ENCODE assay signal across 1 cellular context in the genomic region with DNA sequence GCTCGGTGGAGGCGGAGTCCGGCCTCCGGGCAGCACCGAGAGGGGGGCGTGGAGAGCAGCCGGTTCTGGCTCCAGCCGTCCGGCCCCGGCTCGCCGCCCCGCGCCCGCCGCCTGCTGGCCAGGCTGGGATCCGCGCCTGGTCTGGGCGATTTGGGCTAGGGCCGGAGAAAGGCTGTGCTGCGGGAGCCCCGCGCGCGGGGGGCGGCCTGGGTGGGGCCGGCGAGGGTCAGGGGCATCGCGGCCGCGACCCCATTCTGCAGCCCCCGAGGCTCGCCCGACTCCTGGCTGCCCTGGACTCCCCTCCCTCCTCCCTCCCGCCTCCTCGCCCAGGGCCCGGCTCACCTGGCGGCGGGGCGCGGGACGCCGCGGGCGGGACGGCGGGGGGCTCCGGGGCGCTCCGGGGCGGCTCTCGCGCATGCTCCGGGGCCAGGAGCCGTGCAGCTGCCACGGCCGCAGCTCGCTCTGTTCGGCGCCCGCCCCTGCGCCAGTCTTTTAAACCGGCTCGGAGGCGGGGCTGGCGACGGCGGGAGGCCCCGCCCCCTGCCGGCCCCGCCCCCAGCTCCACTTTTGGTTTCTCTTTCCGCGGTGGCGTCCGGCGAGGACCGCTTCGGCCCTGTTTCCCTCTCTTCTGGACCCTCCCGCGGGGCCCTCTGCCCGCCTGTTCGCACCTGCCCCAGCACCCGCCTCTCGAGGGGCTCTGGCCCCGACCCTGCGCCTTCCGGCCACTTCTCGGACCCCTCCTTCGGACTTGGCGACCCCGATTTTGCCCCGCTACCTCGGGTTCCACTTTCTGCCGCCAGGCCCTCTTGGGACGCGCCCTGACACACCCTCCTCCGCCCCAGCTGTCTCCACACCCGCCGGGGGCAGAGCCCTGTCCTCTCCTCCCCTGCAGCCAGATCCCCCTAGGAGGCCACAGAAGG.
A peak's percentile ranks its signal among the peaks of the same experiment; 100 is the strongest.
TF ChIP-seq lines count a peak whose summit lies in the region.

A gene with protein sequence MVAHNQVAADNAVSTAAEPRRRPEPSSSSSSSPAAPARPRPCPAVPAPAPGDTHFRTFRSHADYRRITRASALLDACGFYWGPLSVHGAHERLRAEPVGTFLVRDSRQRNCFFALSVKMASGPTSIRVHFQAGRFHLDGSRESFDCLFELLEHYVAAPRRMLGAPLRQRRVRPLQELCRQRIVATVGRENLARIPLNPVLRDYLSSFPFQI (minus strand): TSS at position 468 of the 920 bp plus-strand sequence. CDS start 726 bp downstream, outside the sequence.

TF ChIP-seq in HepG2, 621 proteins besides CTCF, POLR2A, EP300 and RAD21 (continued from another document and continues in another):
- TF ChIP-seq, protein P1, sequence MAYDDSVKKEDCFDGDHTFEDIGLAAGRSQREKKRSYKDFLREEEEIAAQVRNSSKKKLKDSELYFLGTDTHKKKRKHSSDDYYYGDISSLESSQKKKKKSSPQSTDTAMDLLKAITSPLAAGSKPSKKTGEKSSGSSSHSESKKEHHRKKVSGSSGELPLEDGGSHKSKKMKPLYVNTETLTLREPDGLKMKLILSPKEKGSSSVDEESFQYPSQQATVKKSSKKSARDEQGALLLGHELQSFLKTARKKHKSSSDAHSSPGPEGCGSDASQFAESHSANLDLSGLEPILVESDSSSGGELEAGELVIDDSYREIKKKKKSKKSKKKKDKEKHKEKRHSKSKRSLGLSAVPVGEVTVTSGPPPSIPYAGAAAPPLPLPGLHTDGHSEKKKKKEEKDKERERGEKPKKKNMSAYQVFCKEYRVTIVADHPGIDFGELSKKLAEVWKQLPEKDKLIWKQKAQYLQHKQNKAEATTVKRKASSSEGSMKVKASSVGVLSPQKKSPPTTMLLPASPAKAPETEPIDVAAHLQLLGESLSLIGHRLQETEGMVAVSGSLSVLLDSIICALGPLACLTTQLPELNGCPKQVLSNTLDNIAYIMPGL (CRISPR knock-in tag; IDR thresholded peaks at IDR 0.05; ENCODE audit: borderline replicate concordance in 1 of 2, low read depth in 1 of 2): peak; percentile 86 to 88
- TF ChIP-seq, protein P2, sequence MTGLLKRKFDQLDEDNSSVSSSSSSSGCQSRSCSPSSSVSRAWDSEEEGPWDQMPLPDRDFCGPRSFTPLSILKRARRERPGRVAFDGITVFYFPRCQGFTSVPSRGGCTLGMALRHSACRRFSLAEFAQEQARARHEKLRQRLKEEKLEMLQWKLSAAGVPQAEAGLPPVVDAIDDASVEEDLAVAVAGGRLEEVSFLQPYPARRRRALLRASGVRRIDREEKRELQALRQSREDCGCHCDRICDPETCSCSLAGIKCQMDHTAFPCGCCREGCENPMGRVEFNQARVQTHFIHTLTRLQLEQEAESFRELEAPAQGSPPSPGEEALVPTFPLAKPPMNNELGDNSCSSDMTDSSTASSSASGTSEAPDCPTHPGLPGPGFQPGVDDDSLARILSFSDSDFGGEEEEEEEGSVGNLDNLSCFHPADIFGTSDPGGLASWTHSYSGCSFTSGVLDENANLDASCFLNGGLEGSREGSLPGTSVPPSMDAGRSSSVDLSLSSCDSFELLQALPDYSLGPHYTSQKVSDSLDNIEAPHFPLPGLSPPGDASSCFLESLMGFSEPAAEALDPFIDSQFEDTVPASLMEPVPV (CRISPR knock-in tag; IDR thresholded peaks at IDR 0.05): peak; percentile 87
- TF ChIP-seq HMG20B (CRISPR knock-in tag; conservative IDR thresholded peaks at IDR 0.05): 0 out of 2 replicates have a peak, but pooled peaks have one; percentile 27
- TF ChIP-seq ZNF460 (CRISPR knock-in tag; IDR thresholded peaks at IDR 0.05; ENCODE audit: borderline replicate concordance): no peak
- TF ChIP-seq SP4 (CRISPR knock-in tag; IDR thresholded peaks at IDR 0.05): peak; percentile 89
- TF ChIP-seq, protein P3, sequence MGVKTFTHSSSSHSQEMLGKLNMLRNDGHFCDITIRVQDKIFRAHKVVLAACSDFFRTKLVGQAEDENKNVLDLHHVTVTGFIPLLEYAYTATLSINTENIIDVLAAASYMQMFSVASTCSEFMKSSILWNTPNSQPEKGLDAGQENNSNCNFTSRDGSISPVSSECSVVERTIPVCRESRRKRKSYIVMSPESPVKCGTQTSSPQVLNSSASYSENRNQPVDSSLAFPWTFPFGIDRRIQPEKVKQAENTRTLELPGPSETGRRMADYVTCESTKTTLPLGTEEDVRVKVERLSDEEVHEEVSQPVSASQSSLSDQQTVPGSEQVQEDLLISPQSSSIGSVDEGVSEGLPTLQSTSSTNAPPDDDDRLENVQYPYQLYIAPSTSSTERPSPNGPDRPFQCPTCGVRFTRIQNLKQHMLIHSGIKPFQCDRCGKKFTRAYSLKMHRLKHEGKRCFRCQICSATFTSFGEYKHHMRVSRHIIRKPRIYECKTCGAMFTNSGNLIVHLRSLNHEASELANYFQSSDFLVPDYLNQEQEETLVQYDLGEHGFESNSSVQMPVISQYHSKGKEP (CRISPR knock-in tag; IDR thresholded peaks at IDR 0.05): no peak
- TF ChIP-seq, protein P4, sequence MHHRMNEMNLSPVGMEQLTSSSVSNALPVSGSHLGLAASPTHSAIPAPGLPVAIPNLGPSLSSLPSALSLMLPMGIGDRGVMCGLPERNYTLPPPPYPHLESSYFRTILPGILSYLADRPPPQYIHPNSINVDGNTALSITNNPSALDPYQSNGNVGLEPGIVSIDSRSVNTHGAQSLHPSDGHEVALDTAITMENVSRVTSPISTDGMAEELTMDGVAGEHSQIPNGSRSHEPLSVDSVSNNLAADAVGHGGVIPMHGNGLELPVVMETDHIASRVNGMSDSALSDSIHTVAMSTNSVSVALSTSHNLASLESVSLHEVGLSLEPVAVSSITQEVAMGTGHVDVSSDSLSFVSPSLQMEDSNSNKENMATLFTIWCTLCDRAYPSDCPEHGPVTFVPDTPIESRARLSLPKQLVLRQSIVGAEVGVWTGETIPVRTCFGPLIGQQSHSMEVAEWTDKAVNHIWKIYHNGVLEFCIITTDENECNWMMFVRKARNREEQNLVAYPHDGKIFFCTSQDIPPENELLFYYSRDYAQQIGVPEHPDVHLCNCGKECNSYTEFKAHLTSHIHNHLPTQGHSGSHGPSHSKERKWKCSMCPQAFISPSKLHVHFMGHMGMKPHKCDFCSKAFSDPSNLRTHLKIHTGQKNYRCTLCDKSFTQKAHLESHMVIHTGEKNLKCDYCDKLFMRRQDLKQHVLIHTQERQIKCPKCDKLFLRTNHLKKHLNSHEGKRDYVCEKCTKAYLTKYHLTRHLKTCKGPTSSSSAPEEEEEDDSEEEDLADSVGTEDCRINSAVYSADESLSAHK (CRISPR knock-in tag; IDR thresholded peaks at IDR 0.05; ENCODE audit: borderline replicate concordance): no peak
- peak; percentile 20; the same call in 1 of the 2 replicates for TF ChIP-seq BORCS8-MEF2B (CRISPR knock-in tag; IDR thresholded peaks at IDR 0.05)
- peak; percentile 88 for TF ChIP-seq KMT2A (CRISPR knock-in tag; IDR thresholded peaks at IDR 0.05)
- TF ChIP-seq MATR3 (CRISPR knock-in tag; IDR thresholded peaks at IDR 0.05): no peak
- peak; percentile 44; the same call in 1 of the 2 replicates for TF ChIP-seq HMG20A (CRISPR knock-in tag; IDR thresholded peaks at IDR 0.05; ENCODE audit: borderline replicate concordance)
- TF ChIP-seq, protein P5, sequence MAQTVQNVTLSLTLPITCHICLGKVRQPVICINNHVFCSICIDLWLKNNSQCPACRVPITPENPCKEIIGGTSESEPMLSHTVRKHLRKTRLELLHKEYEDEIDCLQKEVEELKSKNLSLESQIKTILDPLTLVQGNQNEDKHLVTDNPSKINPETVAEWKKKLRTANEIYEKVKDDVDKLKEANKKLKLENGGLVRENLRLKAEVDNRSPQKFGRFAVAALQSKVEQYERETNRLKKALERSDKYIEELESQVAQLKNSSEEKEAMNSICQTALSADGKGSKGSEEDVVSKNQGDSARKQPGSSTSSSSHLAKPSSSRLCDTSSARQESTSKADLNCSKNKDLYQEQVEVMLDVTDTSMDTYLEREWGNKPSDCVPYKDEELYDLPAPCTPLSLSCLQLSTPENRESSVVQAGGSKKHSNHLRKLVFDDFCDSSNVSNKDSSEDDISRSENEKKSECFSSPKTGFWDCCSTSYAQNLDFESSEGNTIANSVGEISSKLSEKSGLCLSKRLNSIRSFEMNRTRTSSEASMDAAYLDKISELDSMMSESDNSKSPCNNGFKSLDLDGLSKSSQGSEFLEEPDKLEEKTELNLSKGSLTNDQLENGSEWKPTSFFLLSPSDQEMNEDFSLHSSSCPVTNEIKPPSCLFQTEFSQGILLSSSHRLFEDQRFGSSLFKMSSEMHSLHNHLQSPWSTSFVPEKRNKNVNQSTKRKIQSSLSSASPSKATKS (CRISPR knock-in tag; IDR thresholded peaks at IDR 0.05): no peak
- TF ChIP-seq, protein P6, sequence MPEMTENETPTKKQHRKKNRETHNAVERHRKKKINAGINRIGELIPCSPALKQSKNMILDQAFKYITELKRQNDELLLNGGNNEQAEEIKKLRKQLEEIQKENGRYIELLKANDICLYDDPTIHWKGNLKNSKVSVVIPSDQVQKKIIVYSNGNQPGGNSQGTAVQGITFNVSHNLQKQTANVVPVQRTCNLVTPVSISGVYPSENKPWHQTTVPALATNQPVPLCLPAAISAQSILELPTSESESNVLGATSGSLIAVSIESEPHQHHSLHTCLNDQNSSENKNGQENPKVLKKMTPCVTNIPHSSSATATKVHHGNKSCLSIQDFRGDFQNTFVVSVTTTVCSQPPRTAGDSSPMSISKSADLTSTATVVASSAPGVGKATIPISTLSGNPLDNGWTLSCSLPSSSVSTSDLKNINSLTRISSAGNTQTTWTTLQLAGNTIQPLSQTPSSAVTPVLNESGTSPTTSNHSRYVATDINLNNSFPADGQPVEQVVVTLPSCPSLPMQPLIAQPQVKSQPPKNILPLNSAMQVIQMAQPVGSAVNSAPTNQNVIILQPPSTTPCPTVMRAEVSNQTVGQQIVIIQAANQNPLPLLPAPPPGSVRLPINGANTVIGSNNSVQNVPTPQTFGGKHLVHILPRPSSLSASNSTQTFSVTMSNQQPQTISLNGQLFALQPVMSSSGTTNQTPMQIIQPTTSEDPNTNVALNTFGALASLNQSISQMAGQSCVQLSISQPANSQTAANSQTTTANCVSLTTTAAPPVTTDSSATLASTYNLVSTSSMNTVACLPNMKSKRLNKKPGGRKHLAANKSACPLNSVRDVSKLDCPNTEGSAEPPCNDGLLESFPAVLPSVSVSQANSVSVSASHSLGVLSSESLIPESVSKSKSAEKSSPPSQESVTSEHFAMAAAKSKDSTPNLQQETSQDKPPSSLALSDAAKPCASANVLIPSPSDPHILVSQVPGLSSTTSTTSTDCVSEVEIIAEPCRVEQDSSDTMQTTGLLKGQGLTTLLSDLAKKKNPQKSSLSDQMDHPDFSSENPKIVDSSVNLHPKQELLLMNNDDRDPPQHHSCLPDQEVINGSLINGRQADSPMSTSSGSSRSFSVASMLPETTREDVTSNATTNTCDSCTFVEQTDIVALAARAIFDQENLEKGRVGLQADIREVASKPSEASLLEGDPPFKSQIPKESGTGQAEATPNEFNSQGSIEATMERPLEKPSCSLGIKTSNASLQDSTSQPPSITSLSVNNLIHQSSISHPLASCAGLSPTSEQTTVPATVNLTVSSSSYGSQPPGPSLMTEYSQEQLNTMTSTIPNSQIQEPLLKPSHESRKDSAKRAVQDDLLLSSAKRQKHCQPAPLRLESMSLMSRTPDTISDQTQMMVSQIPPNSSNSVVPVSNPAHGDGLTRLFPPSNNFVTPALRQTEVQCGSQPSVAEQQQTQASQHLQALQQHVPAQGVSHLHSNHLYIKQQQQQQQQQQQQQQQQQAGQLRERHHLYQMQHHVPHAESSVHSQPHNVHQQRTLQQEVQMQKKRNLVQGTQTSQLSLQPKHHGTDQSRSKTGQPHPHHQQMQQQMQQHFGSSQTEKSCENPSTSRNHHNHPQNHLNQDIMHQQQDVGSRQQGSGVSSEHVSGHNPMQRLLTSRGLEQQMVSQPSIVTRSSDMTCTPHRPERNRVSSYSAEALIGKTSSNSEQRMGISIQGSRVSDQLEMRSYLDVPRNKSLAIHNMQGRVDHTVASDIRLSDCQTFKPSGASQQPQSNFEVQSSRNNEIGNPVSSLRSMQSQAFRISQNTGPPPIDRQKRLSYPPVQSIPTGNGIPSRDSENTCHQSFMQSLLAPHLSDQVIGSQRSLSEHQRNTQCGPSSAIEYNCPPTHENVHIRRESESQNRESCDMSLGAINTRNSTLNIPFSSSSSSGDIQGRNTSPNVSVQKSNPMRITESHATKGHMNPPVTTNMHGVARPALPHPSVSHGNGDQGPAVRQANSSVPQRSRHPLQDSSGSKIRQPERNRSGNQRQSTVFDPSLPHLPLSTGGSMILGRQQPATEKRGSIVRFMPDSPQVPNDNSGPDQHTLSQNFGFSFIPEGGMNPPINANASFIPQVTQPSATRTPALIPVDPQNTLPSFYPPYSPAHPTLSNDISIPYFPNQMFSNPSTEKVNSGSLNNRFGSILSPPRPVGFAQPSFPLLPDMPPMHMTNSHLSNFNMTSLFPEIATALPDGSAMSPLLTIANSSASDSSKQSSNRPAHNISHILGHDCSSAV (CRISPR knock-in tag; IDR thresholded peaks at IDR 0.05; ENCODE audit: borderline replicate concordance): no peak
- TF ChIP-seq CCAR2 (optimal IDR thresholded peaks at IDR 0.05; ENCODE audit: low read depth, low read length): peak; percentile 0
- TF ChIP-seq ZNF557 (CRISPR knock-in tag; IDR thresholded peaks at IDR 0.05): 0 out of 2 replicates have a peak, but pooled peaks have one; percentile 65
- TF ChIP-seq CAMTA2 (CRISPR knock-in tag; IDR thresholded peaks at IDR 0.05; ENCODE audit: borderline replicate concordance): peak; percentile 79; the same call in 1 of the 2 replicates
- TF ChIP-seq, protein P7, sequence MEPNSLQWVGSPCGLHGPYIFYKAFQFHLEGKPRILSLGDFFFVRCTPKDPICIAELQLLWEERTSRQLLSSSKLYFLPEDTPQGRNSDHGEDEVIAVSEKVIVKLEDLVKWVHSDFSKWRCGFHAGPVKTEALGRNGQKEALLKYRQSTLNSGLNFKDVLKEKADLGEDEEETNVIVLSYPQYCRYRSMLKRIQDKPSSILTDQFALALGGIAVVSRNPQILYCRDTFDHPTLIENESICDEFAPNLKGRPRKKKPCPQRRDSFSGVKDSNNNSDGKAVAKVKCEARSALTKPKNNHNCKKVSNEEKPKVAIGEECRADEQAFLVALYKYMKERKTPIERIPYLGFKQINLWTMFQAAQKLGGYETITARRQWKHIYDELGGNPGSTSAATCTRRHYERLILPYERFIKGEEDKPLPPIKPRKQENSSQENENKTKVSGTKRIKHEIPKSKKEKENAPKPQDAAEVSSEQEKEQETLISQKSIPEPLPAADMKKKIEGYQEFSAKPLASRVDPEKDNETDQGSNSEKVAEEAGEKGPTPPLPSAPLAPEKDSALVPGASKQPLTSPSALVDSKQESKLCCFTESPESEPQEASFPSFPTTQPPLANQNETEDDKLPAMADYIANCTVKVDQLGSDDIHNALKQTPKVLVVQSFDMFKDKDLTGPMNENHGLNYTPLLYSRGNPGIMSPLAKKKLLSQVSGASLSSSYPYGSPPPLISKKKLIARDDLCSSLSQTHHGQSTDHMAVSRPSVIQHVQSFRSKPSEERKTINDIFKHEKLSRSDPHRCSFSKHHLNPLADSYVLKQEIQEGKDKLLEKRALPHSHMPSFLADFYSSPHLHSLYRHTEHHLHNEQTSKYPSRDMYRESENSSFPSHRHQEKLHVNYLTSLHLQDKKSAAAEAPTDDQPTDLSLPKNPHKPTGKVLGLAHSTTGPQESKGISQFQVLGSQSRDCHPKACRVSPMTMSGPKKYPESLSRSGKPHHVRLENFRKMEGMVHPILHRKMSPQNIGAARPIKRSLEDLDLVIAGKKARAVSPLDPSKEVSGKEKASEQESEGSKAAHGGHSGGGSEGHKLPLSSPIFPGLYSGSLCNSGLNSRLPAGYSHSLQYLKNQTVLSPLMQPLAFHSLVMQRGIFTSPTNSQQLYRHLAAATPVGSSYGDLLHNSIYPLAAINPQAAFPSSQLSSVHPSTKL (CRISPR knock-in tag; IDR thresholded peaks at IDR 0.05): peak; percentile 29; the same call in 1 of the 2 replicates
- TF ChIP-seq ZFYVE20 (CRISPR knock-in tag; IDR thresholded peaks at IDR 0.05; ENCODE audit: borderline replicate concordance, low read depth): peak; percentile 86
- TF ChIP-seq ZFP36L2 (CRISPR knock-in tag; IDR thresholded peaks at IDR 0.05): no peak
- TF ChIP-seq ZNF816 (CRISPR knock-in tag; IDR thresholded peaks at IDR 0.05; ENCODE audit: borderline replicate concordance): peak; percentile 54
- TF ChIP-seq PCBP2 (optimal IDR thresholded peaks at IDR 0.05; ENCODE audit: low read depth, low read length, poor library complexity, severe bottlenecking): no peak
- peak; percentile 78; the same call in 1 of the 2 replicates for TF ChIP-seq MAF1 (CRISPR knock-in tag; IDR thresholded peaks at IDR 0.05; ENCODE audit: borderline replicate concordance)
- peak; percentile 84; the same call in 1 of the 2 replicates for TF ChIP-seq SNAPC2 (CRISPR knock-in tag; IDR thresholded peaks at IDR 0.05)
- TF ChIP-seq ZBTB38 (CRISPR knock-in tag; IDR thresholded peaks at IDR 0.05): peak; percentile 66
